ENCODE assay signal across 8 cellular contexts in the genomic region with DNA sequence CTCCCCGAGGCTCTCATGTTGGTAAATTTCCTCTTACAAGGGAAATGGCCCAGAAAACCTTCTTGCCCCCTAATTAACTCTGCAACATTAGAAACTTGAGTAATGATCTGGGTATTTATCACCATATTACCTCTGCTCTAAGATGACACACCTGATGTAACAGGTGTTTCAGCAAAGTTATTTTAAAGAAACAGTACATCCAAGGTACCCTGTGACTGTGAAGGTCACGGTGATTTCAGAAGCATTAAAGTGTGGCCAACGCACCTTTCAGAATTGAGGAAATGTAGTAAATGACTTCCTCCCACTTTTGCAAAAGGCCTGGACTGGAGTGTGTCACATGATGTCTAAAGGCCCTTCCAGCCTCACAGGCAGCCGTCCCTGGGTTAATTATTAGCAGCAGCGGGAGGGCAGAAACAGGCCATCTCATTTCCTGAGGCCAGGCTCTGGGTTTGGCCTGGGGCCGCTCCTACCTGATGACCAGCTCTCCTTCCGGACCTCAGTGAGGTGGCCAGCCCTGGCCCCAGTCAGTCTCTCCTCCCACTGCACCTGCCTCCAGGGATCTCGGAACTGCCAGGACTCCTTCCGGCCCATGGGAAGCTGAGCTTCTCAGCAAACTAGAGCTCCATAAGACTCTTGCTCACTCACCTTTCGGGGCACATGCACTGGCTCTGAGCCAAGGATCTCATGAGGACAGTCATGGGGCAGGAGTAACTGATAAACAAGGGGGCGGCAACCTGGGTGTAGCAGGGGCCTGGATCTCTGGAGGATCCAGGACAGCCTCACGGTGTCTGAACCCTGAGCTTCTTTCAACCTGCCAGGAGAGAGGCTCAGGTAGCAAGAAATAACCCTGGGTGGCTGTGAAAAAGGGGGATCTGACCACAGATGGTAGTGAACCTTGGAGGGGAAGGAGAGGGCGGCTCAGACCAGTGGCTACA. TPM values are rescaled to one million over a fixed set of nuclear protein-coding genes. Genes with fewer than 3 reads are reported as not detected.
DNase-seq lines count a peak whose midpoint lies in the region; ATAC-seq and TF ChIP-seq lines count a peak whose summit lies in the region.

No MANE protein-coding gene starts in this region.

- no peaks in the 10 kb centered on the region for H3K27me3 Mint-ChIP-seq in WTC11 (ENCODE audit: low read depth)
- peaks cover 7% of the 10 kb centered on the region for H3K27me3 Mint-ChIP-seq in nephron (ENCODE audit: low read depth)

- H3K9me3 Mint-ChIP-seq in WTC11 = no peaks in the 10 kb centered on the region
- no peaks in the 10 kb centered on the region for H3K9me3 Mint-ChIP-seq in nephron

- peaks cover 12% of the 10 kb centered on the region for H3K4me1 Mint-ChIP-seq in WTC11
- peaks cover 28% of the 10 kb centered on the region for H3K4me1 Mint-ChIP-seq in nephron

- POLR2A ChIA-PET in WTC11 (lab: Charles Lee) = no interaction called here

- CTCF ChIA-PET in WTC11 (lab: Charles Lee) = interaction anchor here (0.5 kb wide), 1 partner anchor 29 kb away, joined by 3 read pairs; no protein-coding TSS in a partner anchor

- H3K27ac Mint-ChIP-seq in WTC11 (no peak overlapping the region), nephron (peak overlapping the region; percentile 63 to 92 (median 85))

- DNase-seq in WTC11 (ENCODE audit: low spot score) (no peak), superior temporal gyrus (ENCODE audit: extremely low spot score) (no peak), dedifferentiated amniotic fluid mesenchymal stem cell (ENCODE audit: extremely low spot score) (no peak), NCI-H446 treated with DMSO at 0.1 percent for 48 hours (lab: John Stamatoyannopoulos, UW) (no peak)
- no peak for DNase-seq in activated effector memory CD4-positive, alpha-beta T cell treated with anti-CD3 and anti-CD28 coated beads, Interleukin-2, amount 50 U/mL, for 16 hours

- ATAC-seq in GM19328 (IDR thresholded peaks at IDR 0.05; ENCODE audit: unreplicated experiment) (peak; percentile 66), HG03175 (IDR thresholded peaks at IDR 0.05; ENCODE audit: unreplicated experiment) (peak; percentile 95), WTC11 (no peak)

- no peak for TF ChIP-seq CTCF in WTC11 (IDR thresholded peaks at IDR 0.05)
- TF ChIP-seq CTCF in nephron (IDR thresholded peaks at IDR 0.05; ENCODE audit: unreplicated experiment in 3 of 3) = no peak

- H3K36me3 Mint-ChIP-seq in WTC11 (no peaks in the 10 kb centered on the region), nephron (ENCODE audit: low read depth) (no peaks in the 10 kb centered on the region)

- H3K4me3 Mint-ChIP-seq in WTC11 (no peak overlapping the region), nephron (peak overlapping the region in 2 of 3 experiments; percentile 20 to 31)

TF ChIP-seq in WTC11, 78 proteins besides CTCF, POLR2A, EP300 and RAD21:
- TF ChIP-seq ZNF671 (CRISPR knock-in tag; IDR thresholded peaks at IDR 0.05) (no peak), GABPB1 (CRISPR knock-in tag; IDR thresholded peaks at IDR 0.05) (peak; percentile 55; the same call in 1 of the 2 replicates)
TF ChIP-seq in WTC11: peak in this region for 1.

RNA-seq across cellular contexts. Expression of a gene that starts 20.6 kb away (rescaled TPM):
- 1.7 to 2.4 TPM (median 2.1 TPM) in 3 replicates for total RNA-seq in WTC11 (2021)
